ENCODE assay signal across 18 cellular contexts in the genomic region with DNA sequence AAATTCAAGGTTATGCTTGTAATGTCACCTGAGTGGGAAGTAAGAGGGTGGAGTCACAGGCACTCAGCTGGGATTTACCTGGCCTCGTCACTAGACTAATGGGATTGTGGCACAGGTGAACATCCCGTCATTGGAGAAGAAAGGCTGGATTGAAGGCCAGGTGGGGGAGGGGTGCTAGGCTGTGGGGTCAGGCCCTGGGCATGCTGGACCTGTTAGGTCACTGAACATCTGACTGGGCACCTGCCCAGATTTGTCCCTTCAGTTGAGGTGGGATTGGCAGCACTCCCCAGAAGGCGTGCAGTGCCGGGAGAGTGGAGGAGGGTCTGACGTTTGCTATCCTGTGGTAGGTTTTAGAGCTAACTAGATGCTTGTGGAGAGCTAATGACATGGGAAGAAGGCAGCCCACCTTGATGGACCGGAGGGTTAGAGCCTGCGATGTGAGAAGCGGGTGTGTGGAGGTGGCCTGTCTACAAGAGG.
A peak's percentile ranks its signal among the peaks of the same experiment; 100 is the strongest.
DNase-seq lines count a peak whose midpoint lies in the region; ATAC-seq and TF ChIP-seq lines count a peak whose summit lies in the region.
"Had no signal": no experiment of that assay in that cellular context is flagged by ENCODE, and none has a peak within 500 bp of the region (broad histone marks: within the 10 kb centered on the region; RNA-seq: fewer than 3 reads in every experiment).

No MANE protein-coding gene starts in this region.

- H3K27me3 Mint-ChIP-seq in activated B cell treated with CpG ODN at 0.5 μM for 24 hours, result no peaks in the 10 kb centered on the region
- H3K27me3 Mint-ChIP-seq in immature natural killer cell (ENCODE audit: low read depth in 3 of 3), result peaks cover 5 to 12% (median 7%) of the 10 kb centered on the region in 3 donors
- H3K27me3 Mint-ChIP-seq in type B pancreatic cell, result no peaks in the 10 kb centered on the region

- no peak for TF ChIP-seq CTCF in left ventricle myocardium inferior (IDR thresholded peaks at IDR 0.05; ENCODE audit: borderline replicate concordance)
- no peak for TF ChIP-seq CTCF in activated B cell treated with CpG ODN at 0.5 μM for 24 hours (IDR thresholded peaks at IDR 0.05)
- TF ChIP-seq CTCF in type B pancreatic cell (conservative IDR thresholded peaks at IDR 0.05), result no peak
- TF ChIP-seq CTCF in GM10248 (IDR thresholded peaks at IDR 0.05; ENCODE audit: control extremely low read depth, extremely low read depth, low read depth, missing control alignments), result no peak

- H3K4me1 Mint-ChIP-seq in activated B cell treated with CpG ODN at 0.5 μM for 24 hours (peaks cover 39% of the 10 kb centered on the region), immature natural killer cell (peaks cover 50 to 63% of the 10 kb centered on the region in 2 donors), type B pancreatic cell (ENCODE audit: unreplicated experiment) (peaks cover 23% of the 10 kb centered on the region)

- intact Hi-C loops in left ventricle myocardium inferior (cut with micrococcal nuclease), result no loop called here
- intact Hi-C loops in cardiac septum (cut with DNase I), result loop anchor here (5.0 kb wide), 2 partner anchors 160 to 255 kb away; a partner anchor contains a TSS
- intact Hi-C loops in activated B cell treated with CpG ODN at 0.5 μM for 24 hours (cut with micrococcal nuclease), result loop anchor here (5.0 kb wide), 2 partner anchors 205 to 255 kb away; a partner anchor contains a TSS

- POLR2A ChIA-PET in activated B cell treated with CpG ODN at 0.5 μM for 24 hours (lab: Charles Lee), result interaction anchor here (0.9 to 2.1 kb wide), 5 partner anchors 10 to 252 kb away, joined by 3 to 11 read pairs (median 9); a partner anchor contains a TSS
- POLR2A ChIA-PET in GM10248 (lab: Yijun Ruan, JAX), result interaction anchor here (1.5 kb wide), 1 partner anchor 11 kb away, joined by 8 read pairs; no protein-coding TSS in a partner anchor

- H3K27ac Mint-ChIP-seq in activated B cell treated with CpG ODN at 0.5 μM for 24 hours (no peak overlapping the region), immature natural killer cell (peak overlapping the region in 4 of 6 donors; percentile 40 to 97 (median 60)), type B pancreatic cell (peak overlapping the region; percentile 99)

- no peaks in the 10 kb centered on the region for H3K27me3 ChIP-seq in left ventricle myocardium inferior (ENCODE audit: low read depth)
- H3K27me3 ChIP-seq: transverse colon had no signal

- H3K36me3 Mint-ChIP-seq in activated B cell treated with CpG ODN at 0.5 μM for 24 hours (ENCODE audit: low read depth), result peaks cover 45% of the 10 kb centered on the region
- peaks cover 0 to 10% (median 3%) of the 10 kb centered on the region in 3 donors for H3K36me3 Mint-ChIP-seq in immature natural killer cell
- H3K36me3 Mint-ChIP-seq in type B pancreatic cell, result peaks cover 27% of the 10 kb centered on the region

- CTCF ChIA-PET in activated B cell treated with CpG ODN at 0.5 μM for 24 hours (lab: Charles Lee), result no interaction called here
- CTCF ChIA-PET in GM10248 (lab: Yijun Ruan, JAX), result interaction anchor here (0.8 to 2.6 kb wide), 9 partner anchors 10 to 157 kb away, joined by 3 to 9 read pairs (median 4); no protein-coding TSS in a partner anchor

- H3K4me3 Mint-ChIP-seq in activated B cell treated with CpG ODN at 0.5 μM for 24 hours, result peak overlapping the region; percentile 48
- peak overlapping the region; percentile 7 to 100 (median 55) for H3K4me3 Mint-ChIP-seq in immature natural killer cell
- peak overlapping the region; percentile 100 for H3K4me3 Mint-ChIP-seq in type B pancreatic cell

- DNase-seq in left ventricle myocardium inferior (no peak), cardiac septum (ENCODE audit: low spot score) (no peak), activated B cell treated with CpG ODN at 0.5 μM for 24 hours (no peak), immature natural killer cell (no peak), type B pancreatic cell (ENCODE audit: extremely low spot score, unreplicated experiment) (no peak), GM10248 (ENCODE audit: extremely low spot score) (no peak), COR-L47 (lab: John Stamatoyannopoulos, UW) (no peak)
- no peak for DNase-seq in activated CD4-positive, CD25-positive, alpha-beta regulatory T cell treated with anti-CD3 and anti-CD28 coated beads, Interleukin-2, amount 50 U/mL, for 72 hours
- DNase-seq: amygdala; NCI-H1092 treated with DMSO at 0.1 percent for 48 hours; NCI-H2171; NCI-H748 treated with DMSO at 0.1 percent for 48 hours; SK-N-SH; stimulated activated CD4-positive, alpha-beta T cell treated with anti-CD3 and anti-CD28 coated beads, Interleukin-12 subunit alpha, Interleukin-12 subunit beta, amount 100 ng/mL, for 4 hours; stimulated activated naive CD4-positive, alpha-beta T cell treated with Interleukin-2 at 50 U/mL for 16 hours; transverse colon had no signal

- no peak overlapping the region for H3K27ac ChIP-seq in left ventricle myocardium inferior (replicated peaks)
- H3K27ac ChIP-seq: HL-60 had no signal

- peaks cover 35% of the 10 kb centered on the region for H3K4me1 ChIP-seq in left ventricle myocardium inferior

- peaks cover 19% of the 10 kb centered on the region for H3K36me3 ChIP-seq in left ventricle myocardium inferior
- H3K36me3 ChIP-seq: transverse colon had no signal

- peak overlapping the region; percentile 91 for H3K4me3 ChIP-seq in left ventricle myocardium inferior
- H3K4me3 ChIP-seq: K562 had no signal

- H3K9me3 Mint-ChIP-seq in activated B cell treated with CpG ODN at 0.5 μM for 24 hours (no peaks in the 10 kb centered on the region), immature natural killer cell (no peaks in the 10 kb centered on the region), type B pancreatic cell (peaks cover 10% of the 10 kb centered on the region)

- H3K9me3 ChIP-seq in left ventricle myocardium inferior (replicated peaks), result no peaks in the 10 kb centered on the region
- H3K9me3 ChIP-seq: SK-N-SH, transverse colon had no signal

- ATAC-seq in activated B cell treated with CpG ODN at 0.5 μM for 24 hours (ENCODE audit: low read depth), result no peak

Comparison
In these comparisons a context has a peak if more than half of its experiments do, and no peak if none do; other contexts are left out.
1. H3K4me3 Mint-ChIP-seq: peak in every context shown above with its lines; median percentile 100 in type B pancreatic cell; 55 in immature natural killer cell; 48 in activated B cell treated with CpG ODN at 0.5 μM for 24 hours.